In genomic region chr10:100828744-100829102, GRCh38 we compare ENCODE assay signal across 9 cellular contexts.
A peak's percentile ranks its signal among the peaks of the same experiment; 100 is the strongest.
DNase-seq lines count a peak whose midpoint lies in the region; ATAC-seq and TF ChIP-seq lines count a peak whose summit lies in the region.
"Had no signal": no experiment of that assay in that cellular context is flagged by ENCODE, and none has a peak within 500 bp of the region (broad histone marks: within the 10 kb centered on the region; RNA-seq: fewer than 3 reads in every experiment).

No MANE protein-coding gene starts in this region.

- H2AFZ ChIP-seq in OCI-LY7 (ENCODE audit: low read length), result no peak overlapping the region

- H3K9me2 ChIP-seq in OCI-LY7 (ENCODE audit: insufficient read depth, low read length), result no peaks in the 10 kb centered on the region

- CTCF ChIA-PET in OCI-LY7 (lab: Charles Lee; ENCODE audit: unreplicated experiment), result no interaction called here

- H3K36me3 Mint-ChIP-seq in osteocyte (ENCODE audit: unreplicated experiment), result no peaks in the 10 kb centered on the region

- no peaks in the 10 kb centered on the region for H3K9me3 Mint-ChIP-seq in osteocyte (ENCODE audit: unreplicated experiment)

- H3K9me3 ChIP-seq in OCI-LY7 (ENCODE audit: low read length), result no peaks in the 10 kb centered on the region

- intact Hi-C loops in OCI-LY7 (cut with micrococcal nuclease; ENCODE audit: unreplicated experiment) (no loop called here), dorsolateral prefrontal cortex (cut with DNase I) (no loop called here)

- TF ChIP-seq CTCF in GM06990 (IDR thresholded peaks at IDR 0.05; ENCODE audit: insufficient read depth, low read length, poor library complexity, severe bottlenecking), result no peak
- no peak for TF ChIP-seq CTCF in OCI-LY7 (conservative IDR thresholded peaks at IDR 0.05; ENCODE audit: low read length)
- no peak for TF ChIP-seq CTCF in dorsolateral prefrontal cortex (IDR thresholded peaks at IDR 0.05 in 54 of 56, conservative IDR thresholded peaks at IDR 0.05 in 2 of 56; ENCODE audit: low read depth in 1 of 56, partially characterized antibody in 56 of 56)
- TF ChIP-seq CTCF in osteocyte (IDR thresholded peaks at IDR 0.05), result no peak

- no peaks in the 10 kb centered on the region for H3K36me3 ChIP-seq in GM06990 (ENCODE audit: control insufficient read depth, insufficient read depth, low read length)
- H3K36me3 ChIP-seq in OCI-LY7 (ENCODE audit: insufficient read depth, low read length), result no peaks in the 10 kb centered on the region

- DNase-seq in GM06990 (ENCODE audit: extremely low read depth, insufficient read length), result no peak
- peak; percentile 15 for DNase-seq in OCI-LY7 (ENCODE audit: low spot score)
- DNase-seq in dorsolateral prefrontal cortex, result no peak
- DNase-seq in osteocyte (ENCODE audit: extremely low spot score, unreplicated experiment), result no peak
- no peak for DNase-seq in DMS153 (lab: John Stamatoyannopoulos, UW)
- no peak for DNase-seq in substantia nigra (lab: John Stamatoyannopoulos, UW)
- DNase-seq in epidermal melanocyte (ENCODE audit: insufficient read length, low spot score), result no peak

- no peak overlapping the region for H3K27ac Mint-ChIP-seq in osteocyte (ENCODE audit: unreplicated experiment)

- no peak for ATAC-seq in HG03378 (IDR thresholded peaks at IDR 0.05; ENCODE audit: unreplicated experiment)

- H3K4me3 Mint-ChIP-seq in osteocyte (ENCODE audit: unreplicated experiment), result peak overlapping the region; percentile 75

- peaks cover 15% of the 10 kb centered on the region for H3K27me3 ChIP-seq in GM06990 (replicated peaks; ENCODE audit: control insufficient read depth, insufficient read depth, low read length)
- H3K27me3 ChIP-seq in dorsolateral prefrontal cortex, result peaks cover 11 to 92% (median 75%) of the 10 kb centered on the region in 45 donors

- H3K4me1 Mint-ChIP-seq in osteocyte (ENCODE audit: unreplicated experiment), result peaks cover 20% of the 10 kb centered on the region

- POLR2A ChIA-PET in OCI-LY7 (lab: Charles Lee), result no interaction called here

- H3K27ac ChIP-seq in OCI-LY7 (ENCODE audit: low read depth, low read length, poor library complexity, severe bottlenecking) (no peak overlapping the region), dorsolateral prefrontal cortex (no peak overlapping the region), substantia nigra (ENCODE audit: low read depth, low read length, poor library complexity, severe bottlenecking) (no peak overlapping the region)
- H3K27ac ChIP-seq: HL-60 had no signal

- H3K4me2 ChIP-seq in OCI-LY7 (ENCODE audit: low read length), result peak overlapping the region; percentile 66

- H3K4me3 ChIP-seq in GM06990 (replicated peaks; ENCODE audit: low read depth, low read length), result peak overlapping the region; percentile 37
- H3K4me3 ChIP-seq in OCI-LY7 (ENCODE audit: low read depth, low read length, poor library complexity, severe bottlenecking), result peak overlapping the region; percentile 50
- H3K4me3 ChIP-seq in dorsolateral prefrontal cortex, result peak overlapping the region in 55 of 59 donors; percentile 4 to 62 (median 41)

- no peaks in the 10 kb centered on the region for H3K4me1 ChIP-seq in OCI-LY7 (ENCODE audit: insufficient read depth, low read length, poor library complexity, severe bottlenecking)

- H4K20me1 ChIP-seq in OCI-LY7 (ENCODE audit: insufficient read depth, low read length), result no peaks in the 10 kb centered on the region

- no TSS peak for BruUV-seq in OCI-LY7 (replicated peaks; lab: Mats Ljungman, UMichigan)

- peaks cover 84% of the 10 kb centered on the region for H3K27me3 Mint-ChIP-seq in osteocyte (ENCODE audit: unreplicated experiment)

- no peaks in the 10 kb centered on the region for H3K79me2 ChIP-seq in OCI-LY7 (ENCODE audit: insufficient read depth, low read depth, low read length)
